Comparison of ENCODE assay signal across 14 cellular contexts in genomic region chr1:115115521-115116161, GRCh38.
"Had no signal": no experiment of that assay in that cellular context is flagged by ENCODE, and none has a peak within 500 bp of the region (broad histone marks: within the 10 kb centered on the region; RNA-seq: fewer than 3 reads in every experiment).

No MANE protein-coding gene starts in this region.

- H3K27ac Mint-ChIP-seq: activated B cell treated with CpG ODN at 0.5 μM for 24 hours; activated CD4-positive, alpha-beta T cell treated with anti-CD3 and anti-CD28 coated beads, Interleukin-2, amount 10 ng/mL, durations not matched to agents 7 days and 5 days; activated naive CD4-positive, alpha-beta T cell treated with anti-CD3 and anti-CD28 coated beads, Interleukin-2, amount 50 U/mL, for 24 hours; stimulated activated naive CD8-positive, alpha-beta T cell treated with anti-CD3 and anti-CD28 coated beads, Interleukin-15, Interleukin-2, amounts not matched to agents 100 ng/mL and 50 ng/mL, for 24 hours had no signal

- H3K4me3 Mint-ChIP-seq: activated B cell treated with CpG ODN at 0.5 μM for 24 hours; activated CD4-positive, alpha-beta T cell treated with anti-CD3 and anti-CD28 coated beads, Interleukin-2, amount 10 ng/mL, durations not matched to agents 7 days and 5 days; activated naive CD4-positive, alpha-beta T cell treated with anti-CD3 and anti-CD28 coated beads, Interleukin-2, amount 50 U/mL, for 24 hours; nephron; stimulated activated naive CD8-positive, alpha-beta T cell treated with anti-CD3 and anti-CD28 coated beads, Interleukin-15, Interleukin-2, amounts not matched to agents 100 ng/mL and 50 ng/mL, for 24 hours had no signal

- H3K36me3 ChIP-seq: brain microvascular endothelial cell, esophagus muscularis mucosa, left ventricle myocardium inferior had no signal

- H3K4me1 Mint-ChIP-seq: activated B cell treated with CpG ODN at 0.5 μM for 24 hours had no signal

- H3K27me3 Mint-ChIP-seq: stimulated activated naive CD8-positive, alpha-beta T cell treated with anti-CD3 and anti-CD28 coated beads, Interleukin-15, Interleukin-2, amounts not matched to agents 100 ng/mL and 50 ng/mL, for 24 hours had no signal

- H3K36me3 Mint-ChIP-seq: activated naive CD4-positive, alpha-beta T cell treated with anti-CD3 and anti-CD28 coated beads, Interleukin-2, amount 50 U/mL, for 24 hours had no signal

- H3K9me3 ChIP-seq: left ventricle myocardium inferior had no signal

- H3K9me3 Mint-ChIP-seq: activated B cell treated with CpG ODN at 0.5 μM for 24 hours; activated naive CD4-positive, alpha-beta T cell treated with anti-CD3 and anti-CD28 coated beads, Interleukin-2, amount 50 U/mL, for 24 hours had no signal

- H3K4me3 ChIP-seq: esophagus muscularis mucosa, left ventricle myocardium inferior had no signal

- H3K27me3 ChIP-seq: brain microvascular endothelial cell, esophagus muscularis mucosa had no signal

- H3K27ac ChIP-seq: brain microvascular endothelial cell, esophagus muscularis mucosa, left ventricle myocardium inferior had no signal

- DNase-seq: activated B cell treated with CpG ODN at 0.5 μM for 24 hours; activated CD4-positive, alpha-beta T cell treated with anti-CD3 and anti-CD28 coated beads, Interleukin-2, amount 10 ng/mL, durations not matched to agents 7 days and 5 days; activated CD8-positive, alpha-beta memory T cell treated with anti-CD3 and anti-CD28 coated beads for 24 hours; activated T-cell treated with anti-CD3 and anti-CD28 coated beads for 4 hours; amygdala; brain microvascular endothelial cell; left ventricle myocardium inferior; mesendoderm; stimulated activated CD4-positive, alpha-beta T cell treated with anti-CD3 and anti-CD28 coated beads, Interleukin-4, amount 100 ng/mL, for 24 hours had no signal

- ATAC-seq: sciatic nerve had no signal
